ENCODE assay signal across 20 cellular contexts in the genomic region with DNA sequence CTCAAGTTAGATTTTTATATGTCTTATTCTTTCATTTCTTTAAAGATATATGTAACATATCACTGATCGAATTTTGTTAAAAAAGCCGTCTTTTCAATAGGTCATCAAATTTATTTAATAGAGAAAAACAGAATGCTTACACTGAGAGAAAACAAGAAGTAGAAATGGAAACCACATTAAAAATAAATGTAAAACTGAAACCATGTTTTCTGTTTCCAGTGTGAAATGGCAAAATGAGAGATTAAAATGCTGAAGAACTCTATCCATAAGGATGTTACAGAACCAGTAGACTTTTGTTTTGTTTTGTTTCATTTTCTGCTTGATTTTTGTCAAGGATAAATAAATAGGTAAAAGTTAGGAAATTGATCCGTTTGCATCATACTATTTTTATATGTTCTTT.
"Had no signal": no experiment of that assay in that cellular context is flagged by ENCODE, and none has a peak within 500 bp of the region (broad histone marks: within the 10 kb centered on the region; RNA-seq: fewer than 3 reads in every experiment).

No MANE protein-coding gene starts in this region.

- DNase-seq: activated CD4-positive, alpha-beta T cell treated with anti-CD3 and anti-CD28 coated beads, Interleukin-2, amount 10 ng/mL, durations not matched to agents 7 days and 5 days; activated CD4-positive, CD25-positive, alpha-beta regulatory T cell treated with anti-CD3 and anti-CD28 coated beads, Interleukin-2, amount 50 U/mL, for 72 hours; activated CD8-positive, alpha-beta T cell treated with anti-CD3 and anti-CD28 coated beads for 36 hours; activated gamma-delta T cell treated with Interleukin-2 at 50 U/mL for 16 hours; anterior cingulate cortex; caudate nucleus; dermis blood vessel endothelial cell; effector CD8-positive, alpha-beta T cell; erythroblast; foreskin fibroblast; heart right ventricle; islet precursor cell; left cardiac atrium; midbrain; natural killer cell; stimulated activated CD4-positive, alpha-beta T cell treated with anti-CD3 and anti-CD28 coated beads, Interleukin-2, amount 100 ng/mL, for 48 hours; stimulated activated naive CD4-positive, alpha-beta T cell; testis; WERI-Rb-1 had no signal

- H3K27me3 ChIP-seq: heart right ventricle, testis had no signal

- H3K27ac ChIP-seq: heart right ventricle, prostate gland, testis, WERI-Rb-1 had no signal

- ATAC-seq: activated CD8-positive, alpha-beta T cell treated with anti-CD3 and anti-CD28 coated beads for 36 hours; heart right ventricle; left cardiac atrium; natural killer cell had no signal

- H3K4me1 ChIP-seq: prostate gland, testis had no signal

- H3K36me3 ChIP-seq: heart right ventricle, prostate gland, WERI-Rb-1 had no signal

- H3K9me3 ChIP-seq: heart right ventricle, prostate gland, testis had no signal

- H3K4me3 ChIP-seq: heart right ventricle, prostate gland, testis had no signal
